In genomic region chr2:68839260-68839833, GRCh38 we compare ENCODE assay signal across 8 cellular contexts. TPM values are rescaled to one million over a fixed set of nuclear protein-coding genes. Genes with fewer than 3 reads are reported as not detected.
A peak's percentile ranks its signal among the peaks of the same experiment; 100 is the strongest.
DNase-seq lines count a peak whose midpoint lies in the region; ATAC-seq and TF ChIP-seq lines count a peak whose summit lies in the region.

No MANE protein-coding gene starts in this region.

- H3K4me3 ChIP-seq in lower lobe of right lung, result no peak overlapping the region

- H3K27me3 ChIP-seq in lower lobe of right lung (ENCODE audit: low read depth), result no peaks in the 10 kb centered on the region

- intact Hi-C loops in lower lobe of right lung (cut with DNase I), result loop anchor here (10.0 kb wide), 1 partner anchor 85 kb away; no protein-coding TSS in a partner anchor

- H3K9me3 Mint-ChIP-seq in HFFc6, result no peaks in the 10 kb centered on the region

- H3K27ac Mint-ChIP-seq in HFFc6, result no peak overlapping the region

- H3K4me1 ChIP-seq in lower lobe of right lung, result peaks cover 19% of the 10 kb centered on the region

- no peak overlapping the region for H3K27ac ChIP-seq in lower lobe of right lung

- no peaks in the 10 kb centered on the region for H3K36me3 Mint-ChIP-seq in HFFc6 (ENCODE audit: low read depth)

- no peaks in the 10 kb centered on the region for H3K36me3 ChIP-seq in lower lobe of right lung

- peaks cover 1% of the 10 kb centered on the region; the same call in 1 of the 2 replicates for H3K27me3 Mint-ChIP-seq in HFFc6 (ENCODE audit: insufficient read depth)

- peaks cover 10% of the 10 kb centered on the region; the same call in 1 of the 2 replicates for H3K4me1 Mint-ChIP-seq in HFFc6 (ENCODE audit: low read depth)

- no peak overlapping the region for H3K4me3 Mint-ChIP-seq in HFFc6

- DNase-seq in COLO829 (ENCODE audit: low spot score) (peak; percentile 19), HFFc6 (no peak), lower lobe of right lung (no peak), hypothalamus (lab: John Stamatoyannopoulos, UW) (no peak), kidney glomerular epithelial cell (lab: John Stamatoyannopoulos, UW) (no peak)
- DNase-seq in activated T-cell treated with anti-CD3 and anti-CD28 coated beads, Interleukin-2, amount 50 U/mL, for 48 hours, result peak; percentile 53 to 61

- peak; percentile 25 to 44 for ATAC-seq in lower lobe of right lung
- no peak for ATAC-seq in HG03280 (IDR thresholded peaks at IDR 0.05; ENCODE audit: unreplicated experiment)
- no peak for ATAC-seq in GM19351 (IDR thresholded peaks at IDR 0.05; ENCODE audit: unreplicated experiment)

- peak; percentile 82 for TF ChIP-seq CTCF in HFFc6 (IDR thresholded peaks at IDR 0.05)
- TF ChIP-seq CTCF in lower lobe of right lung (IDR thresholded peaks at IDR 0.05), result peak; percentile 67

- H3K9me3 ChIP-seq in lower lobe of right lung, result no peaks in the 10 kb centered on the region

RNA-seq across cellular contexts. Expression of gene BMP10, which starts 31.9 kb away (rescaled TPM):
- not detected for total RNA-seq in HFFc6 (2021; fragmentation: NEBNext Ultra II Directional; extraction: Animal tissue kit (Norgen Biotek cat#: 25700))
- 0.24 TPM for total RNA-seq in lower lobe of right lung

Comparison
In these comparisons a context has a peak if more than half of its experiments do, and no peak if none do; other contexts are left out.
1. DNase-seq: peak in COLO829 (single experiment) and activated T-cell treated with anti-CD3 and anti-CD28 coated beads, Interleukin-2, amount 50 U/mL, for 48 hours (2 of 2); none in HFFc6 (single experiment), lower lobe of right lung (single experiment), hypothalamus (0 of 51) and kidney glomerular epithelial cell (single experiment).
2. ATAC-seq: peak in lower lobe of right lung (2 of 2); none in HG03280 (single experiment) and GM19351 (single experiment).